Comparison of ENCODE assay signal across 13 cellular contexts in genomic region chr21:36129219-36129618, GRCh38. TPM values are rescaled to one million over a fixed set of nuclear protein-coding genes. Genes with fewer than 3 reads are reported as not detected.
DNase-seq lines count a peak whose midpoint lies in the region; ATAC-seq and TF ChIP-seq lines count a peak whose summit lies in the region.
"Had no signal": no experiment of that assay in that cellular context is flagged by ENCODE, and none has a peak within 500 bp of the region (broad histone marks: within the 10 kb centered on the region; RNA-seq: fewer than 3 reads in every experiment).

No MANE protein-coding gene starts in this region.

- H3K4me1 Mint-ChIP-seq in stimulated activated naive CD8-positive, alpha-beta T cell treated with anti-CD3 and anti-CD28 coated beads, Interleukin-15, Interleukin-2, amounts not matched to agents 100 ng/mL and 50 ng/mL, for 24 hours (ENCODE audit: low read depth), result peaks cover 12% of the 10 kb centered on the region
- H3K4me1 Mint-ChIP-seq in T-helper 17 cell (peaks cover 24% of the 10 kb centered on the region), immature natural killer cell (peaks cover 15 to 16% of the 10 kb centered on the region in 2 donors)

- H3K4me3 Mint-ChIP-seq in stimulated activated naive CD8-positive, alpha-beta T cell treated with anti-CD3 and anti-CD28 coated beads, Interleukin-15, Interleukin-2, amounts not matched to agents 100 ng/mL and 50 ng/mL, for 24 hours, result peak overlapping the region; percentile 50
- H3K4me3 Mint-ChIP-seq in T-helper 17 cell, result peak overlapping the region; percentile 73
- H3K4me3 Mint-ChIP-seq in immature natural killer cell, result peak overlapping the region; percentile 37 to 78 (median 61)

- peaks cover 38% of the 10 kb centered on the region for H3K4me1 ChIP-seq in vagina
- peaks cover 4% of the 10 kb centered on the region for H3K4me1 ChIP-seq in HAP-1
- H3K4me1 ChIP-seq: foreskin keratinocyte had no signal

- no peak for DNase-seq in stimulated activated naive CD8-positive, alpha-beta T cell treated with anti-CD3 and anti-CD28 coated beads, Interleukin-15, Interleukin-2, amounts not matched to agents 100 U/mL and 50 U/mL, for 24 hours
- DNase-seq in T-helper 17 cell (no peak), immature natural killer cell (no peak), vagina (ENCODE audit: extremely low spot score in 2 of 2) (no peak), HAP-1 (ENCODE audit: low spot score in 2 of 2) (no peak)
- DNase-seq in effector CD4-positive, alpha-beta T cell, result no peak
- DNase-seq: cortex of kidney; foreskin keratinocyte; stimulated activated CD4-positive, alpha-beta T cell treated with anti-CD3 and anti-CD28 coated beads, Interleukin-15, amount 100 ng/mL, for 24 hours had no signal

- no peaks in the 10 kb centered on the region for H3K36me3 Mint-ChIP-seq in stimulated activated naive CD8-positive, alpha-beta T cell treated with anti-CD3 and anti-CD28 coated beads, Interleukin-15, Interleukin-2, amounts not matched to agents 100 ng/mL and 50 ng/mL, for 24 hours (ENCODE audit: low read depth)
- H3K36me3 Mint-ChIP-seq in T-helper 17 cell (ENCODE audit: low read depth) (peaks cover 2% of the 10 kb centered on the region), immature natural killer cell (peaks cover 0 to 3% (median 0%) of the 10 kb centered on the region in 3 donors)

- no peaks in the 10 kb centered on the region for H3K36me3 ChIP-seq in vagina
- no peaks in the 10 kb centered on the region for H3K36me3 ChIP-seq in HAP-1 (replicated peaks)

- H3K9me3 Mint-ChIP-seq in stimulated activated naive CD8-positive, alpha-beta T cell treated with anti-CD3 and anti-CD28 coated beads, Interleukin-15, Interleukin-2, amounts not matched to agents 100 ng/mL and 50 ng/mL, for 24 hours, result no peaks in the 10 kb centered on the region
- H3K9me3 Mint-ChIP-seq in immature natural killer cell, result no peaks in the 10 kb centered on the region

- H3K27ac ChIP-seq in vagina, result peak overlapping the region; percentile 77
- H3K27ac ChIP-seq: foreskin keratinocyte had no signal

- in situ Hi-C loops in HAP-1 (cut with MboI; ENCODE audit: low sequenced_read_pairs), result no loop called here

- H3K27me3 ChIP-seq in vagina, result no peaks in the 10 kb centered on the region
- H3K27me3 ChIP-seq in HAP-1 (ENCODE audit: low read depth), result no peaks in the 10 kb centered on the region
- H3K27me3 ChIP-seq: foreskin keratinocyte had no signal

- H3K27me3 Mint-ChIP-seq in stimulated activated naive CD8-positive, alpha-beta T cell treated with anti-CD3 and anti-CD28 coated beads, Interleukin-15, Interleukin-2, amounts not matched to agents 100 ng/mL and 50 ng/mL, for 24 hours, result no peaks in the 10 kb centered on the region
- H3K27me3 Mint-ChIP-seq in T-helper 17 cell (no peaks in the 10 kb centered on the region), immature natural killer cell (ENCODE audit: low read depth in 3 of 3) (peaks cover 0 to 3% (median 0%) of the 10 kb centered on the region in 3 donors)

- H3K4me3 ChIP-seq in vagina (no peak overlapping the region), HAP-1 (no peak overlapping the region)

- no peaks in the 10 kb centered on the region for H3K9me3 ChIP-seq in T-helper 17 cell (ENCODE audit: control insufficient read depth, low read length, poor library complexity, severe bottlenecking)
- H3K9me3 ChIP-seq in vagina, result no peaks in the 10 kb centered on the region
- no peaks in the 10 kb centered on the region for H3K9me3 ChIP-seq in HAP-1

- peak overlapping the region; percentile 12 for H3K27ac Mint-ChIP-seq in stimulated activated naive CD8-positive, alpha-beta T cell treated with anti-CD3 and anti-CD28 coated beads, Interleukin-15, Interleukin-2, amounts not matched to agents 100 ng/mL and 50 ng/mL, for 24 hours
- H3K27ac Mint-ChIP-seq in T-helper 17 cell (no peak overlapping the region), immature natural killer cell (peak overlapping the region; percentile 3 to 59 (median 38))

- intact Hi-C loops in vagina (cut with DNase I), result no loop called here

- no peak for TF ChIP-seq CTCF in vagina (IDR thresholded peaks at IDR 0.05)

- ATAC-seq in stimulated activated naive CD8-positive, alpha-beta T cell treated with anti-CD3 and anti-CD28 coated beads, Interleukin-15, Interleukin-2, amounts not matched to agents 100 U/mL and 50 U/mL, for 24 hours, result no peak
- ATAC-seq in T-helper 17 cell, result no peak
- ATAC-seq in HG03521 (IDR thresholded peaks at IDR 0.05; ENCODE audit: unreplicated experiment), result no peak

- no peak for TF ChIP-seq POLR2A in vagina (IDR thresholded peaks at IDR 0.05)

RNA-seq across cellular contexts. Expression of gene CBR3, which starts 5.7 kb away (rescaled TPM):
- total RNA-seq in T-helper 17 cell, result 1 to 10 TPM; 2.2 to 3.1 TPM
- polyA plus RNA-seq in immature natural killer cell, result 1 to 10 TPM; 1.1 to 5.1 (median 1.5) TPM
- total RNA-seq in vagina, result 45.2 TPM
- total RNA-seq: HepG2 had no signal
- polyA plus RNA-seq: HepG2, neural cell had no signal

RNA-seq across cellular contexts. Expression of gene DOP1B, which starts 27.4 kb away (rescaled TPM):
- total RNA-seq in T-helper 17 cell (10 to 100 TPM; 25.3 to 35.0 TPM), vagina (13.5 TPM)
- polyA plus RNA-seq in immature natural killer cell, result 10 to 100 TPM in 1 of 3 donors, 1 to 10 TPM in 2; 2.5 to 15.5 (median 4.5) TPM

RNA-seq across cellular contexts. Expression of gene CBR1, which starts 59.4 kb away (rescaled TPM):
- total RNA-seq in T-helper 17 cell (1 to 10 TPM; 4.2 to 6.3 TPM), vagina (369 TPM)
- 10 to 100 TPM; 60.1 to 69.6 (median 62.1) TPM for polyA plus RNA-seq in immature natural killer cell

Comparison
In these comparisons a context has a peak if more than half of its experiments do, and no peak if none do; other contexts are left out.
1. RNA of gene CBR3, which starts 5.7 kb away (total RNA-seq): 45.2 TPM in vagina (single experiment); 2.2 to 3.1 TPM in T-helper 17 cell; every median in the first group is over 10 times any median in the second.
2. RNA of gene CBR1, which starts 59.4 kb away (total RNA-seq): 369 TPM in vagina (single experiment); 4.2 to 6.3 TPM in T-helper 17 cell; every median in the first group is over 10 times any median in the second.
3. Peak in every context shown above with its lines, with median percentiles within 50 percentile points of each other: H3K4me3 Mint-ChIP-seq.